ENCODE assay signal across 15 cellular contexts in the genomic region with DNA sequence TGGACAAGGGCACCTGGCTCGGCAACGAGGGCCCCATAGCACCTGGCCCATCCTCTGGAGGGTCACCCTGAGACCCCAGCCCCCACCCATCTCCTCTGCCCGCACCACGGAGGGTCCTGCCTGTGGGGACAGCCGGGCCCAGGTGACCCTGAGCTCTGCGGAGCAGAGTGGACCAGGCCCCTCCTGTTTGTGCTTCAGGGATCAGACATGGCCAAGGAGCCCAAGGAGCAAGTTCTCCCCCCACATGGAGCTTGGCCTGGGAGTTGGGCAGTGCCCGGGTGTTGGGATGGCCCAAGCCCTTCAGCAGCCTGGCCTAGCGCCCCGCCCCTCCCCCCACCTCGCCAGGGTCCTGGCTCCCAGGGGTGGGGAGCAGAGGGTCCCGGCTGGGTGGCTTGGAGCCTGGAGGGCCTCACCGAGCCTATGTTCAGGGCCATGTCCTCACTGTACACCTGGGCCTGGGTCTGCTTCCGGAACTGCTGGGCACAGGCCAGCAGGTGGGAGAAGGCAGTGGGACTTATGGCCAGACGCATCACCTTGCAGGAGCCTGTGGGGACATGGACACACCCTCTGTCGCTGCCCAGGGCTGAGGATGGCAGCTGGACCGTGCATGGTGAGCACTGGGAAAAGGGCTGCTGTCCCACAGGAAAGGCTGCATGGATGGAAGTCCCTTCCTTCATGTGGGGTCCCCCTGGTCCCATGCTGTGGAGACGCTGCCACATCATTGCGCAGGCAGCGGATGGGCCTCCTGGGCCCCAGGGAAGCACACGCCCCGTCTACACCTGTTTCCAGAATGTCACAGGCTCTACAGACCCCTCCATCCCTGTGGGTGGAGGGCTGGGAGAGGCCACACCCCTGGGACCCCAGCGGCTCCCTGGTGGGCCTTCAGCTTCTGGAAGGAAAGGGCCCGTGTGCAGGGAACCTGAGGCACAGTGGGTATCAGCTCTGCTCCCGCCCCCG. TPM values are rescaled to one million over a fixed set of nuclear protein-coding genes. Genes with fewer than 3 reads are reported as not detected.
DNase-seq lines count a peak whose midpoint lies in the region; FAIRE-seq and TF ChIP-seq lines count a peak whose summit lies in the region.
"Had no signal": no experiment of that assay in that cellular context is flagged by ENCODE, and none has a peak within 500 bp of the region (broad histone marks: within the 10 kb centered on the region; RNA-seq: fewer than 3 reads in every experiment).

No MANE protein-coding gene starts in this region.

- H3K4me3 ChIP-seq in spleen, result no peak overlapping the region

- no peak for FAIRE-seq in H54 (lab: Jason Lieb, UNC)

- TF ChIP-seq RAD21 in Ishikawa (IDR thresholded peaks at IDR 0.05; ENCODE audit: low read depth), result no peak

- peaks cover 3 to 12% (median 9%) of the 10 kb centered on the region in 6 donors for H3K4me1 ChIP-seq in spleen

- no peak for TF ChIP-seq EP300 in Ishikawa (IDR thresholded peaks at IDR 0.05; ENCODE audit: borderline replicate concordance)

- peaks cover 0 to 60% (median 36%) of the 10 kb centered on the region in 7 donors for H3K27me3 ChIP-seq in spleen (replicated peaks in 1 of 7)

- H3K36me3 ChIP-seq in spleen, result no peaks in the 10 kb centered on the region

- WGBS in spleen, 5 donors, result 77 to 89% (median 86%) methylated on average over 5 to 25 of the region's 25 CpGs

- DNase-seq in D341Med (ENCODE audit: low spot score) (peak; percentile 12), mesenteric fat pad (ENCODE audit: low spot score) (peak; percentile 87), spleen (peak; percentile 66), H54 (ENCODE audit: insufficient read length, low spot score) (no peak), kidney glomerular epithelial cell (lab: John Stamatoyannopoulos, UW) (no peak), DMS114 treated with DMSO at 0.1 percent for 48 hours (lab: John Stamatoyannopoulos, UW; ENCODE audit: unreplicated experiment) (no peak)
- DNase-seq: EL, HCEC 1CT, NCI-H1417, NCI-H1930, NCI-H446, NCI-H69 had no signal

- TF ChIP-seq POLR2A in spleen (IDR thresholded peaks at IDR 0.05), result no peak
- no peak for TF ChIP-seq POLR2A in H54 (IDR thresholded peaks at IDR 0.05; ENCODE audit: low read depth, low read length)

- TF ChIP-seq CTCF in spleen (IDR thresholded peaks at IDR 0.05 in 8 of 11, conservative IDR thresholded peaks at IDR 0.05 in 3 of 11), result no peak

- H3K9me3 ChIP-seq in spleen, result no peaks in the 10 kb centered on the region

- intact Hi-C loops in spleen (cut with DNase I; ENCODE audit: low total_unique reads), result no loop called here

- no peak overlapping the region for H3K27ac ChIP-seq in spleen
- H3K27ac ChIP-seq: C4-2B, HL-60 had no signal

TF ChIP-seq in Ishikawa, 13 proteins besides CTCF, POLR2A, EP300 and RAD21:
- no peak for TF ChIP-seq CEBPB (IDR thresholded peaks at IDR 0.05)
- 0 out of 2 replicates have a peak, but pooled peaks have one; percentile 32 for TF ChIP-seq ZBTB7A (IDR thresholded peaks at IDR 0.05; ENCODE audit: low read depth)

RNA-seq across cellular contexts. Expression of a gene that starts 49.2 kb away (rescaled TPM):
- total RNA-seq in mesenteric fat pad (not detected), spleen (not detected)
- under 1 TPM in 2 of 3 donors, not detected in 1; 0.03 to 0.08 TPM for polyA plus RNA-seq in spleen

Comparison
In these comparisons a context has a peak if more than half of its experiments do, and no peak if none do; other contexts are left out.
1. DNase-seq: peak in D341Med (single experiment), mesenteric fat pad (single experiment) and spleen (single experiment); none in H54 (single experiment), kidney glomerular epithelial cell (single experiment) and DMS114 treated with DMSO at 0.1 percent for 48 hours (single experiment).